Comparison of ENCODE assay signal across 21 cellular contexts in the genomic region with DNA sequence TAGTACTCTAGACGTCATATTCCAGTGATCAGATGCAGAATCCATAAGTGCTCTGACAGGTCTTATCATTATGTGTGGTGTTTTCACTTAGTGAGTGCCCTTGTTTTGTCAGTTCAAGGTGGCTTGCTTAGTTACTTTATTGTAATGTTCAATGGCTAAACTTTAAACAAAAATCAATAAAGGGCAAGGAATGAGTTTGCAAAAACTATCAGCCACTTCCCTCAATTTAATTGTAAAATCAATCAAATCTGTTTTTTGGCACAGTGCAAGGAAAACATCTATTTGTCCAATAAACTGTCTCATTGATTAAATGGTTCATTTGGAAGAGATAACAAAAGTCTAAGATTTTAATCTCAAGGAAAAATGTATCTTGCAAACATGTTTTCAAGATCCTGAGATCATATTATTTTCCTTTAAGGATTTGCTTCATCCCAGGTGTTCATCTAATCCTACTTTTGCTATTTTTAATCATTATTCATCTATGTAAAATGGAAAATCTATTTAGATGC. TPM values are rescaled to one million over a fixed set of nuclear protein-coding genes. Genes with fewer than 3 reads are reported as not detected.
A peak's percentile ranks its signal among the peaks of the same experiment; 100 is the strongest.
DNase-seq lines count a peak whose midpoint lies in the region; ATAC-seq and TF ChIP-seq lines count a peak whose summit lies in the region.
"Had no signal": no experiment of that assay in that cellular context is flagged by ENCODE, and none has a peak within 500 bp of the region (broad histone marks: within the 10 kb centered on the region; RNA-seq: fewer than 3 reads in every experiment).

No MANE protein-coding gene starts in this region.

- H3K4me3 ChIP-seq in KMS-11 (IDR thresholded peaks at IDR 0.05; ENCODE audit: insufficient read depth, low read depth, low read length) = no peak overlapping the region
- no peak overlapping the region for H3K4me3 ChIP-seq in heart left ventricle
- H3K4me3 ChIP-seq: K562, left lung, SJSA1 had no signal

- H3K79me2 ChIP-seq in KMS-11 (ENCODE audit: insufficient read depth, low read depth) = no peaks in the 10 kb centered on the region

- H3K4me1 ChIP-seq in KMS-11 (ENCODE audit: low read depth, poor library complexity, severe bottlenecking) (peaks cover 20% of the 10 kb centered on the region), heart left ventricle (peaks cover 0 to 20% (median 6%) of the 10 kb centered on the region in 12 donors)

- H3K4me3 Mint-ChIP-seq in activated T-cell treated with anti-CD3 and anti-CD28 coated beads, Interleukin-2, amount 50 U/mL, for 72 hours = peak overlapping the region; percentile 47 to 72
- no peak overlapping the region for H3K4me3 Mint-ChIP-seq in activated T-cell treated with anti-CD3 and anti-CD28 coated beads, Interleukin-2, amount 50 U/mL, for 4 hours
- H3K4me3 Mint-ChIP-seq in stimulated activated naive B cell treated with anti-CD40 and anti-IgM and Interleukin-4, amounts not matched to agents 10 μg/mL and 1 μg/mL and 100 μg/mL, for 72 hours = no peak overlapping the region
- H3K4me3 Mint-ChIP-seq: activated naive CD8-positive, alpha-beta T cell; CD4-positive, alpha-beta T cell; H9 had no signal

- intact Hi-C loops in heart left ventricle (cut with DNase I) = loop anchor here in 9 of 10 donors (2.0 to 10.0 kb wide), 10 partner anchors 39 to 1116 kb away; no protein-coding TSS in a partner anchor

- H2AFZ ChIP-seq in KMS-11 (ENCODE audit: low read depth) = no peak overlapping the region

- no peaks in the 10 kb centered on the region for H4K20me1 ChIP-seq in KMS-11 (ENCODE audit: insufficient read depth)

- H3K4me1 Mint-ChIP-seq in activated T-cell treated with anti-CD3 and anti-CD28 coated beads, Interleukin-2, amount 50 U/mL, for 72 hours (ENCODE audit: low read depth) = peaks cover 50% of the 10 kb centered on the region
- H3K4me1 Mint-ChIP-seq in activated T-cell treated with anti-CD3 and anti-CD28 coated beads, Interleukin-2, amount 50 U/mL, for 4 hours (ENCODE audit: low read depth) = peaks cover 18% of the 10 kb centered on the region
- peaks cover 27 to 42% of the 10 kb centered on the region in 2 donors for H3K4me1 Mint-ChIP-seq in stimulated activated naive B cell treated with anti-CD40 and anti-IgM and Interleukin-4, amounts not matched to agents 10 μg/mL and 1 μg/mL and 100 μg/mL, for 72 hours

- H3K9me3 ChIP-seq in heart left ventricle = peaks cover 0 to 9% (median 0%) of the 10 kb centered on the region in 12 donors
- H3K9me3 ChIP-seq: left lung, SJSA1 had no signal

- no peak for TF ChIP-seq POLR2A in heart left ventricle (IDR thresholded peaks at IDR 0.05)

- DNase-seq in activated T-cell treated with anti-CD3 and anti-CD28 coated beads, Interleukin-2, amount 50 U/mL, for 72 hours = no peak
- DNase-seq in activated T-cell treated with anti-CD3 and anti-CD28 coated beads, Interleukin-2, amount 50 U/mL, for 4 hours = no peak
- no peak for DNase-seq in heart left ventricle
- no peak for DNase-seq in stimulated activated naive B cell treated with anti-CD40 and anti-IgM and Interleukin-4, amounts not matched to agents 10 μg/mL and 1 μg/mL and 100 μg/mL, for 72 hours
- no peak for DNase-seq in NCI-H510A treated with DMSO at 0.1 percent for 48 hours (lab: John Stamatoyannopoulos, UW)
- no peak for DNase-seq in NCI-H1105 treated with DMSO at 0.1 percent for 48 hours (lab: John Stamatoyannopoulos, UW)
- DNase-seq: ACHN; CD4-positive, alpha-beta T cell; foreskin melanocyte; H9; NCI-H1048; NCI-H524 treated with DMSO at 0.1 percent for 48 hours; PC-3; stimulated activated naive CD4-positive, alpha-beta T cell treated with Interleukin-2 at 50 U/mL for 16 hours had no signal

- no peak for TF ChIP-seq CTCF in KMS-11 (conservative IDR thresholded peaks at IDR 0.05; ENCODE audit: low read depth, low read length)
- no peak for TF ChIP-seq CTCF in heart left ventricle (IDR thresholded peaks at IDR 0.05)

- H3K27me3 ChIP-seq in KMS-11 (ENCODE audit: insufficient read depth, low read depth) (no peaks in the 10 kb centered on the region), heart left ventricle (no peaks in the 10 kb centered on the region)
- H3K27me3 ChIP-seq: left lung, SJSA1 had no signal

- H3K9me3 Mint-ChIP-seq in activated T-cell treated with anti-CD3 and anti-CD28 coated beads, Interleukin-2, amount 50 U/mL, for 72 hours = no peaks in the 10 kb centered on the region
- H3K9me3 Mint-ChIP-seq in activated T-cell treated with anti-CD3 and anti-CD28 coated beads, Interleukin-2, amount 50 U/mL, for 4 hours = no peaks in the 10 kb centered on the region
- H3K9me3 Mint-ChIP-seq in stimulated activated naive B cell treated with anti-CD40 and anti-IgM and Interleukin-4, amounts not matched to agents 10 μg/mL and 1 μg/mL and 100 μg/mL, for 72 hours = peaks cover under 1 to 3% of the 10 kb centered on the region in 2 donors
- H3K9me3 Mint-ChIP-seq: activated CD4-positive, alpha-beta T cell treated with anti-CD3 and anti-CD28 coated beads, Interleukin-2, amount 10 ng/mL, durations not matched to agents 7 days and 5 days; CD4-positive, alpha-beta T cell had no signal

- peak overlapping the region; percentile 29; the same call in 1 of the 2 replicates for H3K4me2 ChIP-seq in KMS-11

- H3K9ac ChIP-seq in KMS-11 = no peak overlapping the region

- no peak for ATAC-seq in activated T-cell treated with anti-CD3 and anti-CD28 coated beads, Interleukin-2, amount 50 U/mL, for 72 hours (replicated peaks in 1 of 2)
- no peak for ATAC-seq in activated T-cell treated with anti-CD3 and anti-CD28 coated beads, Interleukin-2, amount 50 U/mL, for 4 hours
- peak in 3 of 4 donors; percentile 39 to 75 (median 68) for ATAC-seq in heart left ventricle
- no peak for ATAC-seq in stimulated activated naive B cell treated with anti-CD40 and anti-IgM and Interleukin-4, amounts not matched to agents 10 μg/mL and 1 μg/mL and 100 μg/mL, for 72 hours (replicated peaks)
- no peak for ATAC-seq in HG02759 (IDR thresholded peaks at IDR 0.05; ENCODE audit: unreplicated experiment)

- H3K27ac Mint-ChIP-seq in activated T-cell treated with anti-CD3 and anti-CD28 coated beads, Interleukin-2, amount 50 U/mL, for 72 hours = peak overlapping the region; percentile 82
- peak overlapping the region; percentile 99 for H3K27ac Mint-ChIP-seq in stimulated activated naive B cell treated with anti-CD40 and anti-IgM and Interleukin-4, amounts not matched to agents 10 μg/mL and 1 μg/mL and 100 μg/mL, for 72 hours
- H3K27ac Mint-ChIP-seq: activated naive CD8-positive, alpha-beta T cell; H9 had no signal

- no peak overlapping the region for H3K27ac ChIP-seq in KMS-11
- peak overlapping the region in 7 of 12 donors; percentile 26 to 79 (median 61) for H3K27ac ChIP-seq in heart left ventricle
- H3K27ac ChIP-seq: SJSA1 had no signal

- no peaks in the 10 kb centered on the region for H3K36me3 ChIP-seq in KMS-11 (ENCODE audit: insufficient read depth)
- no peaks in the 10 kb centered on the region for H3K36me3 ChIP-seq in heart left ventricle
- H3K36me3 ChIP-seq: left lung, SJSA1 had no signal

- H3K36me3 Mint-ChIP-seq in activated T-cell treated with anti-CD3 and anti-CD28 coated beads, Interleukin-2, amount 50 U/mL, for 72 hours (ENCODE audit: insufficient read depth in 2 of 2) = no peaks in the 10 kb centered on the region
- H3K36me3 Mint-ChIP-seq in activated T-cell treated with anti-CD3 and anti-CD28 coated beads, Interleukin-2, amount 50 U/mL, for 4 hours (ENCODE audit: insufficient read depth) = no peaks in the 10 kb centered on the region
- H3K36me3 Mint-ChIP-seq in stimulated activated naive B cell treated with anti-CD40 and anti-IgM and Interleukin-4, amounts not matched to agents 10 μg/mL and 1 μg/mL and 100 μg/mL, for 72 hours = peaks cover 3 to 9% of the 10 kb centered on the region in 2 donors
- H3K36me3 Mint-ChIP-seq: activated naive CD8-positive, alpha-beta T cell had no signal

- 28 to 61% (median 48%) methylated on average over 1 of the region's 1 CpG for WGBS in heart left ventricle, 4 donors

- H3K27me3 Mint-ChIP-seq in activated T-cell treated with anti-CD3 and anti-CD28 coated beads, Interleukin-2, amount 50 U/mL, for 72 hours (ENCODE audit: low read depth) = no peaks in the 10 kb centered on the region
- peaks cover 2% of the 10 kb centered on the region for H3K27me3 Mint-ChIP-seq in activated T-cell treated with anti-CD3 and anti-CD28 coated beads, Interleukin-2, amount 50 U/mL, for 4 hours (ENCODE audit: low read depth)
- no peaks in the 10 kb centered on the region for H3K27me3 Mint-ChIP-seq in stimulated activated naive B cell treated with anti-CD40 and anti-IgM and Interleukin-4, amounts not matched to agents 10 μg/mL and 1 μg/mL and 100 μg/mL, for 72 hours
- H3K27me3 Mint-ChIP-seq: activated CD4-positive, alpha-beta T cell treated with anti-CD3 and anti-CD28 coated beads, Interleukin-2, amount 10 ng/mL, durations not matched to agents 7 days and 5 days; activated naive CD8-positive, alpha-beta T cell; CD4-positive, alpha-beta T cell had no signal

RNA-seq across cellular contexts. Expression of a gene that starts 59.6 kb away (rescaled TPM):
- total RNA-seq in activated T-cell treated with anti-CD3 and anti-CD28 coated beads, Interleukin-2, amount 50 U/mL, for 72 hours = 10 to 100 TPM; 17.6 to 20.1 TPM
- total RNA-seq in activated T-cell treated with anti-CD3 and anti-CD28 coated beads, Interleukin-2, amount 50 U/mL, for 4 hours = 10 to 100 TPM; 20.1 to 25.7 (median 23.6) TPM
- total RNA-seq in heart left ventricle = 10 to 100 TPM; 14.5 to 45.5 (median 29.9) TPM
- polyA plus RNA-seq in heart left ventricle = 1 to 10 TPM; 5.1 to 5.5 TPM

Comparison
In these comparisons a context has a peak if more than half of its experiments do, and no peak if none do; other contexts are left out.
1. H3K4me3 Mint-ChIP-seq: peak in activated T-cell treated with anti-CD3 and anti-CD28 coated beads, Interleukin-2, amount 50 U/mL, for 72 hours (2 of 2); none in activated T-cell treated with anti-CD3 and anti-CD28 coated beads, Interleukin-2, amount 50 U/mL, for 4 hours (single experiment) and stimulated activated naive B cell treated with anti-CD40 and anti-IgM and Interleukin-4, amounts not matched to agents 10 μg/mL and 1 μg/mL and 100 μg/mL, for 72 hours (0 of 2).
2. ATAC-seq: peak in heart left ventricle (3 of 4); none in activated T-cell treated with anti-CD3 and anti-CD28 coated beads, Interleukin-2, amount 50 U/mL, for 72 hours (0 of 2), activated T-cell treated with anti-CD3 and anti-CD28 coated beads, Interleukin-2, amount 50 U/mL, for 4 hours (0 of 2), stimulated activated naive B cell treated with anti-CD40 and anti-IgM and Interleukin-4, amounts not matched to agents 10 μg/mL and 1 μg/mL and 100 μg/mL, for 72 hours (0 of 2) and HG02759 (single experiment).